In genomic region chr19:43533546-43534304, GRCh38 we compare ENCODE assay signal across 1 cellular context.
TF ChIP-seq lines count a peak whose summit lies in the region.

No MANE protein-coding gene starts in this region.

TF ChIP-seq in K562, 482 proteins besides CTCF, POLR2A, EP300 and RAD21 (continued from another document and continues in another):
- no peak for TF ChIP-seq RNF219 (CRISPR knock-in tag; IDR thresholded peaks at IDR 0.05)
- TF ChIP-seq, protein P1, sequence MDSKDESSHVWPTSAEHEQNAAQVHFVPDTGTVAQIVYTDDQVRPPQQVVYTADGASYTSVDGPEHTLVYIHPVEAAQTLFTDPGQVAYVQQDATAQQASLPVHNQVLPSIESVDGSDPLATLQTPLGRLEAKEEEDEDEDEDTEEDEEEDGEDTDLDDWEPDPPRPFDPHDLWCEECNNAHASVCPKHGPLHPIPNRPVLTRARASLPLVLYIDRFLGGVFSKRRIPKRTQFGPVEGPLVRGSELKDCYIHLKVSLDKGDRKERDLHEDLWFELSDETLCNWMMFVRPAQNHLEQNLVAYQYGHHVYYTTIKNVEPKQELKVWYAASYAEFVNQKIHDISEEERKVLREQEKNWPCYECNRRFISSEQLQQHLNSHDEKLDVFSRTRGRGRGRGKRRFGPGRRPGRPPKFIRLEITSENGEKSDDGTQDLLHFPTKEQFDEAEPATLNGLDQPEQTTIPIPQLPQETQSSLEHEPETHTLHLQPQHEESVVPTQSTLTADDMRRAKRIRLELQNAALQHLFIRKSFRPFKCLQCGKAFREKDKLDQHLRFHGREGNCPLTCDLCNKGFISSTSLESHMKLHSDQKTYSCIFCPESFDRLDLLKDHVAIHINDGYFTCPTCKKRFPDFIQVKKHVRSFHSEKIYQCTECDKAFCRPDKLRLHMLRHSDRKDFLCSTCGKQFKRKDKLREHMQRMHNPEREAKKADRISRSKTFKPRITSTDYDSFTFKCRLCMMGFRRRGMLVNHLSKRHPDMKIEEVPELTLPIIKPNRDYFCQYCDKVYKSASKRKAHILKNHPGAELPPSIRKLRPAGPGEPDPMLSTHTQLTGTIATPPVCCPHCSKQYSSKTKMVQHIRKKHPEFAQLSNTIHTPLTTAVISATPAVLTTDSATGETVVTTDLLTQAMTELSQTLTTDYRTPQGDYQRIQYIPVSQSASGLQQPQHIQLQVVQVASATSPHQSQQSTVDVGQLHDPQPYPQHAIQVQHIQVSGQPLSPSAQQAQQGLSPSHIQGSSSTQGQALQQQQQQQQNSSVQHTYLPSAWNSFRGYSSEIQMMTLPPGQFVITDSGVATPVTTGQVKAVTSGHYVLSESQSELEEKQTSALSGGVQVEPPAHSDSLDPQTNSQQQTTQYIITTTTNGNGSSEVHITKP (IDR thresholded peaks at IDR 0.05; ENCODE audit: partially characterized antibody) = peak; percentile 66
- no peak for TF ChIP-seq SMC3 (conservative IDR thresholded peaks at IDR 0.05; ENCODE audit: insufficient read depth, low read depth, low read length)
- TF ChIP-seq, protein P2, sequence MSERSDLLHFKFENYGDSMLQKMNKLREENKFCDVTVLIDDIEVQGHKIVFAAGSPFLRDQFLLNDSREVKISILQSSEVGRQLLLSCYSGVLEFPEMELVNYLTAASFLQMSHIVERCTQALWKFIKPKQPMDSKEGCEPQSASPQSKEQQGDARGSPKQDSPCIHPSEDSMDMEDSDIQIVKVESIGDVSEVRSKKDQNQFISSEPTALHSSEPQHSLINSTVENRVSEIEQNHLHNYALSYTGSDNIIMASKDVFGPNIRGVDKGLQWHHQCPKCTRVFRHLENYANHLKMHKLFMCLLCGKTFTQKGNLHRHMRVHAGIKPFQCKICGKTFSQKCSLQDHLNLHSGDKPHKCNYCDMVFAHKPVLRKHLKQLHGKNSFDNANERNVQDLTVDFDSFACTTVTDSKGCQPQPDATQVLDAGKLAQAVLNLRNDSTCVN (CRISPR knock-in tag; IDR thresholded peaks at IDR 0.05) = no peak
- no peak for TF ChIP-seq CBX3 (IDR thresholded peaks at IDR 0.05; ENCODE audit: borderline replicate concordance in 1 of 2, low read length in 2 of 2)
- TF ChIP-seq, protein P3, sequence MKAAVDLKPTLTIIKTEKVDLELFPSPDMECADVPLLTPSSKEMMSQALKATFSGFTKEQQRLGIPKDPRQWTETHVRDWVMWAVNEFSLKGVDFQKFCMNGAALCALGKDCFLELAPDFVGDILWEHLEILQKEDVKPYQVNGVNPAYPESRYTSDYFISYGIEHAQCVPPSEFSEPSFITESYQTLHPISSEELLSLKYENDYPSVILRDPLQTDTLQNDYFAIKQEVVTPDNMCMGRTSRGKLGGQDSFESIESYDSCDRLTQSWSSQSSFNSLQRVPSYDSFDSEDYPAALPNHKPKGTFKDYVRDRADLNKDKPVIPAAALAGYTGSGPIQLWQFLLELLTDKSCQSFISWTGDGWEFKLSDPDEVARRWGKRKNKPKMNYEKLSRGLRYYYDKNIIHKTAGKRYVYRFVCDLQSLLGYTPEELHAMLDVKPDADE (conservative IDR thresholded peaks at IDR 0.05; ENCODE audit: control insufficient read depth, low read depth, low read length) = 0 out of 2 replicates have a peak, but pooled peaks have one; percentile 1
- TF ChIP-seq ZFPM2 (CRISPR knock-in tag; IDR thresholded peaks at IDR 0.05) = no peak
- no peak for TF ChIP-seq POLR2G (IDR thresholded peaks at IDR 0.05; ENCODE audit: low read depth, low read length)
- no peak for TF ChIP-seq ZNF699 (CRISPR knock-in tag; IDR thresholded peaks at IDR 0.05; ENCODE audit: insufficient replicate concordance)
- TF ChIP-seq, protein P4, sequence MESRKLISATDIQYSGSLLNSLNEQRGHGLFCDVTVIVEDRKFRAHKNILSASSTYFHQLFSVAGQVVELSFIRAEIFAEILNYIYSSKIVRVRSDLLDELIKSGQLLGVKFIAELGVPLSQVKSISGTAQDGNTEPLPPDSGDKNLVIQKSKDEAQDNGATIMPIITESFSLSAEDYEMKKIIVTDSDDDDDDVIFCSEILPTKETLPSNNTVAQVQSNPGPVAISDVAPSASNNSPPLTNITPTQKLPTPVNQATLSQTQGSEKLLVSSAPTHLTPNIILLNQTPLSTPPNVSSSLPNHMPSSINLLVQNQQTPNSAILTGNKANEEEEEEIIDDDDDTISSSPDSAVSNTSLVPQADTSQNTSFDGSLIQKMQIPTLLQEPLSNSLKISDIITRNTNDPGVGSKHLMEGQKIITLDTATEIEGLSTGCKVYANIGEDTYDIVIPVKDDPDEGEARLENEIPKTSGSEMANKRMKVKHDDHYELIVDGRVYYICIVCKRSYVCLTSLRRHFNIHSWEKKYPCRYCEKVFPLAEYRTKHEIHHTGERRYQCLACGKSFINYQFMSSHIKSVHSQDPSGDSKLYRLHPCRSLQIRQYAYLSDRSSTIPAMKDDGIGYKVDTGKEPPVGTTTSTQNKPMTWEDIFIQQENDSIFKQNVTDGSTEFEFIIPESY (CRISPR knock-in tag; IDR thresholded peaks at IDR 0.05) = no peak
- no peak for TF ChIP-seq ZSCAN29 (IDR thresholded peaks at IDR 0.05)
- no peak for TF ChIP-seq ILF3 (IDR thresholded peaks at IDR 0.05; ENCODE audit: borderline replicate concordance)
- no peak for TF ChIP-seq TRIM24 (IDR thresholded peaks at IDR 0.05)
- TF ChIP-seq, protein P5, sequence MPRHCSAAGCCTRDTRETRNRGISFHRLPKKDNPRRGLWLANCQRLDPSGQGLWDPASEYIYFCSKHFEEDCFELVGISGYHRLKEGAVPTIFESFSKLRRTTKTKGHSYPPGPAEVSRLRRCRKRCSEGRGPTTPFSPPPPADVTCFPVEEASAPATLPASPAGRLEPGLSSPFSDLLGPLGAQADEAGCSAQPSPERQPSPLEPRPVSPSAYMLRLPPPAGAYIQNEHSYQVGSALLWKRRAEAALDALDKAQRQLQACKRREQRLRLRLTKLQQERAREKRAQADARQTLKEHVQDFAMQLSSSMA (CRISPR knock-in tag; IDR thresholded peaks at IDR 0.05) = no peak
- no peak for TF ChIP-seq HMG20B (CRISPR knock-in tag; IDR thresholded peaks at IDR 0.05)
- no peak for TF ChIP-seq CBX5 (IDR thresholded peaks at IDR 0.05; ENCODE audit: borderline replicate concordance, low read depth)
- peak; percentile 64 for TF ChIP-seq EGR1 (conservative IDR thresholded peaks at IDR 0.05)
- TF ChIP-seq, protein P6, sequence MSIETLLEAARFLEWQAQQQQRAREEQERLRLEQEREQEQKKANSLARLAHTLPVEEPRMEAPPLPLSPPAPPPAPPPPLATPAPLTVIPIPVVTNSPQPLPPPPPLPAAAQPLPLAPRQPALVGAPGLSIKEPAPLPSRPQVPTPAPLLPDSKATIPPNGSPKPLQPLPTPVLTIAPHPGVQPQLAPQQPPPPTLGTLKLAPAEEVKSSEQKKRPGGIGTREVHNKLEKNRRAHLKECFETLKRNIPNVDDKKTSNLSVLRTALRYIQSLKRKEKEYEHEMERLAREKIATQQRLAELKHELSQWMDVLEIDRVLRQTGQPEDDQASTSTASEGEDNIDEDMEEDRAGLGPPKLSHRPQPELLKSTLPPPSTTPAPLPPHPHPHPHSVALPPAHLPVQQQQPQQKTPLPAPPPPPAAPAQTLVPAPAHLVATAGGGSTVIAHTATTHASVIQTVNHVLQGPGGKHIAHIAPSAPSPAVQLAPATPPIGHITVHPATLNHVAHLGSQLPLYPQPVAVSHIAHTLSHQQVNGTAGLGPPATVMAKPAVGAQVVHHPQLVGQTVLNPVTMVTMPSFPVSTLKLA (conservative IDR thresholded peaks at IDR 0.05) = no peak; a peak in 1 of 4 replicates
- TF ChIP-seq POU5F1 (IDR thresholded peaks at IDR 0.05; ENCODE audit: borderline replicate concordance, low read depth, low read length, partially characterized antibody) = no peak
- TF ChIP-seq ETV5 (CRISPR knock-in tag; IDR thresholded peaks at IDR 0.05; ENCODE audit: low read depth) = no peak
- no peak for TF ChIP-seq NFATC3 (IDR thresholded peaks at IDR 0.05)
- no peak for TF ChIP-seq ZNF696 (CRISPR knock-in tag; conservative IDR thresholded peaks at IDR 0.05)
- TF ChIP-seq, protein P7, sequence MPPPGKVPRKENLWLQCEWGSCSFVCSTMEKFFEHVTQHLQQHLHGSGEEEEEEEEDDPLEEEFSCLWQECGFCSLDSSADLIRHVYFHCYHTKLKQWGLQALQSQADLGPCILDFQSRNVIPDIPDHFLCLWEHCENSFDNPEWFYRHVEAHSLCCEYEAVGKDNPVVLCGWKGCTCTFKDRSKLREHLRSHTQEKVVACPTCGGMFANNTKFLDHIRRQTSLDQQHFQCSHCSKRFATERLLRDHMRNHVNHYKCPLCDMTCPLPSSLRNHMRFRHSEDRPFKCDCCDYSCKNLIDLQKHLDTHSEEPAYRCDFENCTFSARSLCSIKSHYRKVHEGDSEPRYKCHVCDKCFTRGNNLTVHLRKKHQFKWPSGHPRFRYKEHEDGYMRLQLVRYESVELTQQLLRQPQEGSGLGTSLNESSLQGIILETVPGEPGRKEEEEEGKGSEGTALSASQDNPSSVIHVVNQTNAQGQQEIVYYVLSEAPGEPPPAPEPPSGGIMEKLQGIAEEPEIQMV (tag; conservative IDR thresholded peaks at IDR 0.05; ENCODE audit: low read depth) = no peak
- no peak for TF ChIP-seq E2F5 (CRISPR knock-in tag; IDR thresholded peaks at IDR 0.05)
- TF ChIP-seq SIRT6 (IDR thresholded peaks at IDR 0.05; ENCODE audit: low read depth, low read length) = no peak
- no peak for TF ChIP-seq MED1 (CRISPR knock-in tag; IDR thresholded peaks at IDR 0.05; ENCODE audit: borderline replicate concordance)
- no peak for TF ChIP-seq TAF9B (IDR thresholded peaks at IDR 0.05; ENCODE audit: partially characterized antibody)
- TF ChIP-seq ADNP (tag; IDR thresholded peaks at IDR 0.05) = no peak
- peak; percentile 91 for TF ChIP-seq HNRNPLL (IDR thresholded peaks at IDR 0.05; ENCODE audit: low read depth, low read length, poor library complexity, severe bottlenecking)
- TF ChIP-seq SMARCC2 (IDR thresholded peaks at IDR 0.05; ENCODE audit: low read depth) = no peak
- peak; percentile 47 for TF ChIP-seq CXXC5 (CRISPR knock-in tag; IDR thresholded peaks at IDR 0.05)
- TF ChIP-seq CHD1 (IDR thresholded peaks at IDR 0.05; ENCODE audit: low read length) = no peak
- TF ChIP-seq ZNF507 (tag; conservative IDR thresholded peaks at IDR 0.05) = no peak
- no peak for TF ChIP-seq POLR2AphosphoS2 (IDR thresholded peaks at IDR 0.05; ENCODE audit: low read length)
- 0 out of 2 replicates have a peak, but pooled peaks have one; percentile 7 for TF ChIP-seq NBN (IDR thresholded peaks at IDR 0.05; ENCODE audit: low read depth)
- no peak for TF ChIP-seq SAFB2 (IDR thresholded peaks at IDR 0.05; ENCODE audit: borderline replicate concordance, low read depth, low read length, severe bottlenecking)
- peak; percentile 84 for TF ChIP-seq MEIS2 (IDR thresholded peaks at IDR 0.05; ENCODE audit: partially characterized antibody)
- no peak for TF ChIP-seq ZFX (CRISPR knock-in tag; IDR thresholded peaks at IDR 0.05)
- TF ChIP-seq ZNF778 (CRISPR knock-in tag; IDR thresholded peaks at IDR 0.05) = no peak
- no peak for TF ChIP-seq MLX (CRISPR knock-in tag; conservative IDR thresholded peaks at IDR 0.05)
- TF ChIP-seq, protein P8, sequence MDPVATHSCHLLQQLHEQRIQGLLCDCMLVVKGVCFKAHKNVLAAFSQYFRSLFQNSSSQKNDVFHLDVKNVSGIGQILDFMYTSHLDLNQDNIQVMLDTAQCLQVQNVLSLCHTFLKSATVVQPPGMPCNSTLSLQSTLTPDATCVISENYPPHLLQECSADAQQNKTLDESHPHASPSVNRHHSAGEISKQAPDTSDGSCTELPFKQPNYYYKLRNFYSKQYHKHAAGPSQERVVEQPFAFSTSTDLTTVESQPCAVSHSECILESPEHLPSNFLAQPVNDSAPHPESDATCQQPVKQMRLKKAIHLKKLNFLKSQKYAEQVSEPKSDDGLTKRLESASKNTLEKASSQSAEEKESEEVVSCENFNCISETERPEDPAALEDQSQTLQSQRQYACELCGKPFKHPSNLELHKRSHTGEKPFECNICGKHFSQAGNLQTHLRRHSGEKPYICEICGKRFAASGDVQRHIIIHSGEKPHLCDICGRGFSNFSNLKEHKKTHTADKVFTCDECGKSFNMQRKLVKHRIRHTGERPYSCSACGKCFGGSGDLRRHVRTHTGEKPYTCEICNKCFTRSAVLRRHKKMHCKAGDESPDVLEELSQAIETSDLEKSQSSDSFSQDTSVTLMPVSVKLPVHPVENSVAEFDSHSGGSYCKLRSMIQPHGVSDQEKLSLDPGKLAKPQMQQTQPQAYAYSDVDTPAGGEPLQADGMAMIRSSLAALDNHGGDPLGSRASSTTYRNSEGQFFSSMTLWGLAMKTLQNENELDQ (CRISPR knock-in tag; IDR thresholded peaks at IDR 0.05; ENCODE audit: borderline replicate concordance) = no peak
- TF ChIP-seq SNRNP70 (optimal IDR thresholded peaks at IDR 0.05; ENCODE audit: low read depth, low read length) = no peak
- TF ChIP-seq THRB (CRISPR knock-in tag; conservative IDR thresholded peaks at IDR 0.05) = no peak
- no peak for TF ChIP-seq DACH1 (IDR thresholded peaks at IDR 0.05; ENCODE audit: partially characterized antibody)
- no peak for TF ChIP-seq ILK (tag; IDR thresholded peaks at IDR 0.05; ENCODE audit: borderline replicate concordance, low read depth)
